ENCODE assay signal across 23 cellular contexts in genomic region chr10:18620856-18621255, GRCh38. TPM values are rescaled to one million over a fixed set of nuclear protein-coding genes. Genes with fewer than 3 reads are reported as not detected.
DNase-seq lines count a peak whose midpoint lies in the region; ATAC-seq, FAIRE-seq and TF ChIP-seq lines count a peak whose summit lies in the region.
"Had no signal": no experiment of that assay in that cellular context is flagged by ENCODE, and none has a peak within 500 bp of the region (broad histone marks: within the 10 kb centered on the region; RNA-seq: fewer than 3 reads in every experiment).

No MANE protein-coding gene starts in this region.

- H3K4me3 ChIP-seq in Caco-2 (ENCODE audit: low read depth, low read length) (no peak overlapping the region), OCI-LY3 (ENCODE audit: low read length) (0 out of 2 replicates have a peak overlapping the region, but pooled peaks have one; percentile 13), liver (ENCODE audit: low read depth in 1 of 3, low read length in 3 of 3) (no peak overlapping the region), prostate gland (no peak overlapping the region)
- H3K4me3 ChIP-seq: SJSA1 had no signal

- FAIRE-seq in urothelium cell line (lab: Jason Lieb, UNC): no peak
- FAIRE-seq: A204.1 had no signal

- H3K9me3 ChIP-seq in Caco-2 (no peaks in the 10 kb centered on the region), OCI-LY3 (ENCODE audit: insufficient read depth, low read length) (no peaks in the 10 kb centered on the region), liver (ENCODE audit: control insufficient read depth in 4 of 4, low read length in 3 of 4) (no peaks in the 10 kb centered on the region), prostate gland (no peaks in the 10 kb centered on the region)
- H3K9me3 ChIP-seq: SJSA1 had no signal

- BruUV-seq in Caco-2 (replicated peaks; lab: Mats Ljungman, UMichigan): no TSS peak

- CTCF ChIA-PET in Caco-2 (lab: Charles Lee): no interaction called here

- no peak overlapping the region for H3K9ac ChIP-seq in OCI-LY3 (ENCODE audit: low read length)
- peak overlapping the region in 1 of 2 donors; percentile 1 for H3K9ac ChIP-seq in liver (ENCODE audit: low read depth in 1 of 2, low read length in 2 of 2)

- DNase-seq in Caco-2 (no peak), prostate gland (ENCODE audit: low spot score) (no peak), urothelium cell line (ENCODE audit: low spot score) (no peak), NCI-H526 (lab: John Stamatoyannopoulos, UW) (no peak)
- DNase-seq: DMS79 treated with DMSO at 0.1 percent for 48 hours, GOT3, HCEC 1CT, Kasumi-1, NCI-H1694, NCI-H2081, NCI-H2171, NCI-H345, NCI-H524, NCI-H82 had no signal

- intact Hi-C loops in Caco-2 (cut with micrococcal nuclease; ENCODE audit: unreplicated experiment) (no loop called here), prostate gland (cut with DNase I) (no loop called here)

- no peaks in the 10 kb centered on the region for H3K79me2 ChIP-seq in OCI-LY3 (ENCODE audit: low read length)

- H3K27ac ChIP-seq in OCI-LY3 (ENCODE audit: low read length) (peak overlapping the region; percentile 73), liver (ENCODE audit: low read depth in 1 of 2, low read length in 2 of 2) (peak overlapping the region; percentile 25 to 48), prostate gland (no peak overlapping the region)
- H3K27ac ChIP-seq: SJSA1 had no signal

- H3K27me3 ChIP-seq in Caco-2 (replicated peaks; ENCODE audit: control insufficient read depth, insufficient read depth, low read length) (no peaks in the 10 kb centered on the region), OCI-LY3 (ENCODE audit: low read depth, low read length) (no peaks in the 10 kb centered on the region), liver (ENCODE audit: control insufficient read depth in 4 of 4, insufficient read depth in 4 of 4, low read length in 3 of 4) (no peaks in the 10 kb centered on the region), prostate gland (replicated peaks; ENCODE audit: insufficient read depth) (no peaks in the 10 kb centered on the region)
- H3K27me3 ChIP-seq: SJSA1 had no signal

- H3K9me3 Mint-ChIP-seq in Caco-2 (ENCODE audit: unreplicated experiment): no peaks in the 10 kb centered on the region

- no peaks in the 10 kb centered on the region for H3K27me3 Mint-ChIP-seq in Caco-2 (ENCODE audit: insufficient read depth, unreplicated experiment)
- H3K27me3 Mint-ChIP-seq: B cell had no signal

- H3K4me2 ChIP-seq in OCI-LY3 (ENCODE audit: low read length): peak overlapping the region; percentile 37

- ATAC-seq in GM18907 (IDR thresholded peaks at IDR 0.05; ENCODE audit: unreplicated experiment) (peak; percentile 63), HG02870 (IDR thresholded peaks at IDR 0.05; ENCODE audit: unreplicated experiment) (no peak)
- ATAC-seq: Right ventricle myocardium inferior had no signal

- H3K36me3 ChIP-seq in Caco-2 (ENCODE audit: control insufficient read depth, insufficient read depth, low read length) (peaks cover 2% of the 10 kb centered on the region), OCI-LY3 (replicated peaks; ENCODE audit: low read depth, low read length) (no peaks in the 10 kb centered on the region), liver (ENCODE audit: control insufficient read depth in 4 of 4, insufficient read depth in 3 of 4, low read depth in 1 of 4, low read length in 3 of 4) (peaks cover 1 to 11% (median 3%) of the 10 kb centered on the region in 4 donors), prostate gland (no peaks in the 10 kb centered on the region)

- POLR2A ChIA-PET in Caco-2 (lab: Charles Lee): no interaction called here

- no peak for TF ChIP-seq POLR2A in prostate gland (IDR thresholded peaks at IDR 0.05)

- H3K27ac Mint-ChIP-seq in Caco-2 (ENCODE audit: unreplicated experiment): peak overlapping the region; percentile 23
- H3K27ac Mint-ChIP-seq: B cell had no signal

- no peak for TF ChIP-seq RAD21 in liver (IDR thresholded peaks at IDR 0.05)

- H2AFZ ChIP-seq in OCI-LY3 (ENCODE audit: low read depth, low read length): no peak overlapping the region

- H4K20me1 ChIP-seq in OCI-LY3 (ENCODE audit: insufficient read depth, low read length): no peaks in the 10 kb centered on the region

- no peak for TF ChIP-seq CTCF in Caco-2 (IDR thresholded peaks at IDR 0.05; ENCODE audit: insufficient read depth in 1 of 2, low read depth in 1 of 2, low read length in 1 of 2, severe bottlenecking in 1 of 2, unreplicated experiment in 1 of 2)
- no peak for TF ChIP-seq CTCF in OCI-LY3 (IDR thresholded peaks at IDR 0.05; ENCODE audit: low read depth, low read length)
- TF ChIP-seq CTCF in liver (IDR thresholded peaks at IDR 0.05; ENCODE audit: low read depth, low read length, missing input control): no peak
- TF ChIP-seq CTCF in prostate gland (IDR thresholded peaks at IDR 0.05): no peak

- H3K4me1 Mint-ChIP-seq in Caco-2 (ENCODE audit: low read depth, unreplicated experiment): peaks cover 75% of the 10 kb centered on the region
- H3K4me1 Mint-ChIP-seq: B cell, CD14-positive monocyte had no signal

- H3K36me3 Mint-ChIP-seq in Caco-2 (ENCODE audit: insufficient read depth, unreplicated experiment): peaks cover 53% of the 10 kb centered on the region

- H3K4me1 ChIP-seq in Caco-2: peaks cover 56% of the 10 kb centered on the region
- peaks cover 13% of the 10 kb centered on the region for H3K4me1 ChIP-seq in OCI-LY3 (ENCODE audit: low read length)
- peaks cover 14 to 55% (median 38%) of the 10 kb centered on the region in 4 donors for H3K4me1 ChIP-seq in liver (ENCODE audit: control insufficient read depth in 4 of 4, insufficient read depth in 4 of 4, low read length in 3 of 4)
- no peaks in the 10 kb centered on the region for H3K4me1 ChIP-seq in prostate gland (replicated peaks)
- H3K4me1 ChIP-seq: SJSA1 had no signal

- no peak overlapping the region for H3K4me3 Mint-ChIP-seq in Caco-2 (ENCODE audit: unreplicated experiment)
- H3K4me3 Mint-ChIP-seq: B cell, CD14-positive monocyte had no signal

TF ChIP-seq in liver, 16 proteins besides CTCF, POLR2A, EP300 and RAD21:
- TF ChIP-seq HNF4A (conservative IDR thresholded peaks at IDR 0.05): peak in 1 of 2 donors; percentile 13
- TF ChIP-seq FOXA2 (IDR thresholded peaks at IDR 0.05): no peak
- peak in 1 of 2 donors; percentile 23 for TF ChIP-seq RXRA (IDR thresholded peaks at IDR 0.05)
- TF ChIP-seq ZBTB33 (IDR thresholded peaks at IDR 0.05): no peak
- no peak for TF ChIP-seq TAF1 (conservative IDR thresholded peaks at IDR 0.05)

RNA-seq across cellular contexts. Expression of gene NSUN6, which starts 30.5 kb away (rescaled TPM):
- total RNA-seq in Caco-2 (2022) (17.3 and 17.7 TPM in 2 replicates), liver (10 to 100 TPM; 17.1 to 47.6 TPM), prostate gland (10 to 100 TPM; 11.7 to 17.1 TPM)
- 10 to 100 TPM; 16.3 to 32.9 TPM for polyA plus RNA-seq in liver

RNA-seq across cellular contexts. Expression of gene ARL5B, which starts 38.4 kb away (rescaled TPM):
- 61.7 and 65.0 TPM in 2 replicates for total RNA-seq in Caco-2 (2022)
- total RNA-seq in liver: 10 to 100 TPM; 18.6 to 19.5 TPM
- 1 to 10 TPM; 5.2 to 6.0 TPM for polyA plus RNA-seq in liver
- 10 to 100 TPM; 10.7 to 14.5 TPM for total RNA-seq in prostate gland

Comparison
In these comparisons a context has a peak if more than half of its experiments do, and no peak if none do; other contexts are left out.
1. H3K27ac ChIP-seq: peak in OCI-LY3 (single experiment) and liver (2 of 2); none in prostate gland (0 of 2).